In genomic region chr9:79812099-79812498, GRCh38 we compare ENCODE assay signal across 9 cellular contexts.
DNase-seq lines count a peak whose midpoint lies in the region; ATAC-seq lines count a peak whose summit lies in the region.
"Had no signal": no experiment of that assay in that cellular context is flagged by ENCODE, and none has a peak within 500 bp of the region (broad histone marks: within the 10 kb centered on the region; RNA-seq: fewer than 3 reads in every experiment).

No MANE protein-coding gene starts in this region.

- peak overlapping the region in 6 of 10 experiments; percentile 42 to 58 (median 52); a peak in 9 of 20 replicates for H3K4me3 ChIP-seq in BLaER1 treated with 17β-estradiol and CSF1 and Interleukin-3, amounts not matched to agents 10 nM and 100 nM
- no peak overlapping the region for H3K4me3 ChIP-seq in effector memory CD4-positive, alpha-beta T cell (ENCODE audit: insufficient read depth, low read depth, low read length, poor library complexity, severe bottlenecking)

- H3K9me3 ChIP-seq in BLaER1 treated with 17β-estradiol and CSF1 and Interleukin-3, amounts not matched to agents 10 nM and 100 nM (replicated peaks in 1 of 11) = no peaks in the 10 kb centered on the region
- H3K9me3 ChIP-seq in effector memory CD4-positive, alpha-beta T cell (ENCODE audit: control insufficient read depth, low read length) = no peaks in the 10 kb centered on the region

- H3K36me3 ChIP-seq in BLaER1 treated with 17β-estradiol and CSF1 and Interleukin-3, amounts not matched to agents 10 nM and 100 nM = no peaks in the 10 kb centered on the region
- H3K36me3 ChIP-seq in effector memory CD4-positive, alpha-beta T cell (ENCODE audit: control insufficient read depth, insufficient read depth, low read length) = no peaks in the 10 kb centered on the region

- H3K4me1 Mint-ChIP-seq in central memory CD8-positive, alpha-beta T cell = peaks cover 19% of the 10 kb centered on the region

- H3K4me1 ChIP-seq in BLaER1 treated with 17β-estradiol and CSF1 and Interleukin-3, amounts not matched to agents 10 nM and 100 nM = peaks cover 57 to 91% (median 76%) of the 10 kb centered on the region in 10 experiments
- H3K4me1 ChIP-seq in effector memory CD4-positive, alpha-beta T cell (ENCODE audit: control insufficient read depth, insufficient read depth, low read length, poor library complexity, severe bottlenecking) = peaks cover 3% of the 10 kb centered on the region

- H3K27me3 ChIP-seq in BLaER1 treated with 17β-estradiol and CSF1 and Interleukin-3, amounts not matched to agents 10 nM and 100 nM = no peaks in the 10 kb centered on the region
- H3K27me3 ChIP-seq in effector memory CD4-positive, alpha-beta T cell (replicated peaks; ENCODE audit: control insufficient read depth, insufficient read depth, low read length, poor library complexity, severe bottlenecking) = no peaks in the 10 kb centered on the region

- peak overlapping the region in 10 of 11 experiments; percentile 47 to 88 (median 74); a peak in 19 of 22 replicates for H3K27ac ChIP-seq in BLaER1 treated with 17β-estradiol and CSF1 and Interleukin-3, amounts not matched to agents 10 nM and 100 nM
- H3K27ac ChIP-seq in effector memory CD4-positive, alpha-beta T cell (ENCODE audit: insufficient read depth, low read length, poor library complexity, severe bottlenecking) = no peak overlapping the region
- H3K27ac ChIP-seq: epithelial cell of prostate had no signal

- no peaks in the 10 kb centered on the region for H3K27me3 Mint-ChIP-seq in central memory CD8-positive, alpha-beta T cell

- peaks cover 2% of the 10 kb centered on the region for H3K36me3 Mint-ChIP-seq in central memory CD8-positive, alpha-beta T cell (ENCODE audit: insufficient read depth)

- peak; percentile 13 for ATAC-seq in GM19397 (IDR thresholded peaks at IDR 0.05; ENCODE audit: unreplicated experiment)
- peak; percentile 17 for ATAC-seq in HG03196 (IDR thresholded peaks at IDR 0.05; ENCODE audit: unreplicated experiment)
- ATAC-seq in central memory CD8-positive, alpha-beta T cell (replicated peaks; ENCODE audit: extremely low read depth, poor library complexity, severe bottlenecking) = no peak

- peak overlapping the region; percentile 73 to 92 (median 87); a peak in 21 of 22 replicates for H3K4me2 ChIP-seq in BLaER1 treated with 17β-estradiol and CSF1 and Interleukin-3, amounts not matched to agents 10 nM and 100 nM

- no peak for DNase-seq in central memory CD8-positive, alpha-beta T cell (ENCODE audit: low spot score in 2 of 2)
- DNase-seq in effector memory CD4-positive, alpha-beta T cell = no peak
- DNase-seq in NCI-H82 (lab: John Stamatoyannopoulos, UW) = no peak
- no peak for DNase-seq in CD1c-positive myeloid dendritic cell (ENCODE audit: extremely low spot score)
- DNase-seq in SKM-1 (lab: John Stamatoyannopoulos, UW; ENCODE audit: unreplicated experiment) = no peak

- H3K27ac Mint-ChIP-seq in central memory CD8-positive, alpha-beta T cell (ENCODE audit: low read depth) = peak overlapping the region; percentile 86

- peak overlapping the region in 6 of 11 experiments; percentile 15 to 77 (median 68); a peak in 11 of 22 replicates for H3K9ac ChIP-seq in BLaER1 treated with 17β-estradiol and CSF1 and Interleukin-3, amounts not matched to agents 10 nM and 100 nM

- no peaks in the 10 kb centered on the region for H4K20me1 ChIP-seq in BLaER1 treated with 17β-estradiol and CSF1 and Interleukin-3, amounts not matched to agents 10 nM and 100 nM

- H3K4me3 Mint-ChIP-seq in central memory CD8-positive, alpha-beta T cell = peak overlapping the region; percentile 67

- no peaks in the 10 kb centered on the region for H3K9me3 Mint-ChIP-seq in central memory CD8-positive, alpha-beta T cell
